8 cellular contexts compared by ENCODE assay signal in the genomic region with DNA sequence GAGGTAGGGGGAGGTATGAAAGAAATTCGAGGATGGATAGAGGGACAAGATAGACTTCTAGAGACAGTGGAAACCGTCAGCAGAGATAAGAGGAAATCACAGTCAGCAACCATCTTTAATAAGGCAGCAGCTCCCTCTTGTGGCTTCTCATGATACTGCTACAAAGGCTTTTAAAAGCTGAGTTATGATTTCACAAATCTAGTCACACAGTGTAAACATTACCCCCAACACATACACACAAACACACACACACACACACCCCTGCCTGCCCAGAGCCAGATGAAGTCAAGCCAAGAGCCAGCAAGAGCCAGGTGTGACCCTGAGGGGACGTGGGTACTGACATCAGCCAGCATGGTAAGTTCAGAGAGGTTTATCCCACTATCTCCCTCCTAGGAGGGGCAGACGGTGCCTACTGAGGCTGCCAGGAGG. TPM values are rescaled to one million over a fixed set of nuclear protein-coding genes. Genes with fewer than 3 reads are reported as not detected.
DNase-seq lines count a peak whose midpoint lies in the region; ATAC-seq and TF ChIP-seq lines count a peak whose summit lies in the region.

No MANE protein-coding gene starts in this region.

- H3K4me1 ChIP-seq in cardiac muscle cell (ENCODE audit: low read depth): no peaks in the 10 kb centered on the region

- H3K4me3 ChIP-seq in cardiac muscle cell (no peak overlapping the region), retinal pigment epithelial cell (ENCODE audit: low read length) (no peak overlapping the region)

- H3K9me3 ChIP-seq in cardiac muscle cell (ENCODE audit: low read depth): no peaks in the 10 kb centered on the region

- peaks cover 21% of the 10 kb centered on the region for H3K27me3 ChIP-seq in cardiac muscle cell

- CTCF ChIA-PET in RWPE1 (lab: Yijun Ruan, JAX): interaction anchor here (0.5 to 4.2 kb wide), 35 partner anchors 8 to 581 kb away, joined by 3 to 95 read pairs (median 4); partner anchors contain the start of genes CCNDBP1, EPB42 and TGM5

- POLR2A ChIA-PET in RWPE1 (lab: Yijun Ruan, JAX; ENCODE audit: low non-redundant PET): no interaction called here

- H3K27ac ChIP-seq in RWPE1 (no peak overlapping the region), cardiac muscle cell (no peak overlapping the region)

- TF ChIP-seq CTCF in LNCAP (IDR thresholded peaks at IDR 0.05) (peak; percentile 82), RWPE1 (conservative IDR thresholded peaks at IDR 0.05; ENCODE audit: low read depth) (peak; percentile 93), cardiac muscle cell (IDR thresholded peaks at IDR 0.05; ENCODE audit: low read depth, low read length) (peak; percentile 77), retinal pigment epithelial cell (conservative IDR thresholded peaks at IDR 0.05; ENCODE audit: low read depth, low read length) (peak; percentile 82)

- DNase-seq in Daoy (ENCODE audit: low read depth) (peak; percentile 52), RWPE1 (ENCODE audit: low spot score) (peak; percentile 82), cardiac muscle cell (ENCODE audit: low read depth in 1 of 2, low spot score in 1 of 2) (peak; percentile 68 to 73), retinal pigment epithelial cell (ENCODE audit: low read depth) (no peak), DMS153 (lab: John Stamatoyannopoulos, UW) (no peak)
- DNase-seq in activated naive CD4-positive, alpha-beta T cell treated with anti-CD3 and anti-CD28 coated beads, Interleukin-2, amount 50 U/mL, for 16 hours: peak; percentile 42

- no peak for ATAC-seq in GM21381 (IDR thresholded peaks at IDR 0.05; ENCODE audit: unreplicated experiment)

- H3K36me3 ChIP-seq in cardiac muscle cell: no peaks in the 10 kb centered on the region

RNA-seq across cellular contexts. Expression of gene TGM7, which starts 16.4 kb away (rescaled TPM):
- not detected in 2 replicates for total RNA-seq in Daoy (2014; rRNA removed; shearing (Covaris generic))
- total RNA-seq in cardiac muscle cell: not detected in 2 replicates
- not detected in 2 replicates for polyA plus RNA-seq in cardiac muscle cell

RNA-seq across cellular contexts. Expression of gene TGM5, which starts 18.9 kb away (rescaled TPM):
- 0.51 TPM in 1 of 2 replicates, not detected in the other for total RNA-seq in Daoy (2014; rRNA removed; shearing (Covaris generic))
- total RNA-seq in cardiac muscle cell: not detected in 2 replicates
- polyA plus RNA-seq in cardiac muscle cell: not detected in 2 replicates

RNA-seq across cellular contexts. Expression of gene LCMT2, which starts 44.8 kb away (rescaled TPM):
- total RNA-seq in Daoy (2014; rRNA removed; shearing (Covaris generic)): 7.2 and 11.8 TPM in 2 replicates
- 5.3 and 8.2 TPM in 2 replicates for total RNA-seq in cardiac muscle cell
- polyA plus RNA-seq in cardiac muscle cell: 7.7 and 11.6 TPM in 2 replicates

Comparison
In these comparisons a context has a peak if more than half of its experiments do, and no peak if none do; other contexts are left out.
1. DNase-seq: peak in Daoy (single experiment), RWPE1 (single experiment), activated naive CD4-positive, alpha-beta T cell treated with anti-CD3 and anti-CD28 coated beads, Interleukin-2, amount 50 U/mL, for 16 hours (single experiment) and cardiac muscle cell (2 of 2); none in retinal pigment epithelial cell (single experiment) and DMS153 (single experiment).
2. Peak in every context shown above with its lines, with median percentiles within 50 percentile points of each other: CTCF ChIP-seq.